11 cellular contexts compared by ENCODE assay signal in genomic region chr2:144471316-144472045, GRCh38. TPM values are rescaled to one million over a fixed set of nuclear protein-coding genes. Genes with fewer than 3 reads are reported as not detected.
DNase-seq lines count a peak whose midpoint lies in the region; ATAC-seq and TF ChIP-seq lines count a peak whose summit lies in the region.
"Had no signal": no experiment of that assay in that cellular context is flagged by ENCODE, and none has a peak within 500 bp of the region (broad histone marks: within the 10 kb centered on the region; RNA-seq: fewer than 3 reads in every experiment).

No MANE protein-coding gene starts in this region.

- no peak for TF ChIP-seq POLR2A in esophagus muscularis mucosa (IDR thresholded peaks at IDR 0.05; ENCODE audit: low read depth)

- intact Hi-C loops in right cardiac atrium (cut with DNase I) = no loop called here
- intact Hi-C loops in esophagus muscularis mucosa (cut with DNase I) = no loop called here

- H3K4me3 ChIP-seq in right cardiac atrium (ENCODE audit: low read length) = no peak overlapping the region
- no peak overlapping the region for H3K4me3 ChIP-seq in esophagus muscularis mucosa

- H3K4me1 ChIP-seq in right cardiac atrium (ENCODE audit: control insufficient read depth, insufficient read depth, low read length) (peaks cover 12% of the 10 kb centered on the region), esophagus muscularis mucosa (peaks cover 3 to 27% (median 16%) of the 10 kb centered on the region in 4 donors)

- H3K9me3 ChIP-seq in right cardiac atrium (ENCODE audit: control insufficient read depth, low read length) (no peaks in the 10 kb centered on the region), esophagus muscularis mucosa (no peaks in the 10 kb centered on the region)

- WGBS in right cardiac atrium = 49% methylated on average over 2 of the region's 2 CpGs
- WGBS in esophagus muscularis mucosa = 63% methylated on average over 2 of the region's 2 CpGs

- H3K27ac ChIP-seq in layer of hippocampus (ENCODE audit: low read depth, low read length) (peak overlapping the region; percentile 81), right cardiac atrium (ENCODE audit: low read length) (no peak overlapping the region), esophagus muscularis mucosa (replicated peaks in 1 of 4) (no peak overlapping the region)
- H3K27ac ChIP-seq: epithelial cell of prostate had no signal

- H3K27me3 ChIP-seq in layer of hippocampus (ENCODE audit: control insufficient read depth, insufficient read depth, low read length) = no peaks in the 10 kb centered on the region
- no peaks in the 10 kb centered on the region for H3K27me3 ChIP-seq in right cardiac atrium (ENCODE audit: control insufficient read depth, insufficient read depth)
- no peaks in the 10 kb centered on the region for H3K27me3 ChIP-seq in esophagus muscularis mucosa

- DNase-seq in NCI-H187 treated with DMSO at 0.1 percent for 48 hours (lab: John Stamatoyannopoulos, UW) (no peak), right cardiac atrium (no peak), esophagus muscularis mucosa (ENCODE audit: extremely low spot score) (no peak)
- DNase-seq in stimulated activated naive CD4-positive, alpha-beta T cell (lab: John Stamatoyannopoulos, UW) = no peak
- DNase-seq: NCI-H2107; stimulated activated CD8-positive, alpha-beta memory T cell treated with anti-CD3 and anti-CD28 coated beads, Interleukin-4, amount 100 ng/mL, for 48 hours had no signal

- H3K36me3 ChIP-seq in esophagus muscularis mucosa = no peaks in the 10 kb centered on the region

- ATAC-seq in GM18508 (IDR thresholded peaks at IDR 0.05; ENCODE audit: insufficient read depth, unreplicated experiment) (peak; percentile 87), GM21576 (IDR thresholded peaks at IDR 0.05; ENCODE audit: unreplicated experiment) (peak; percentile 73), HG03469 (IDR thresholded peaks at IDR 0.05; ENCODE audit: unreplicated experiment) (peak; percentile 55), right cardiac atrium (no peak)

- no peak for TF ChIP-seq EP300 in esophagus muscularis mucosa (IDR thresholded peaks at IDR 0.05)

- no peak for TF ChIP-seq CTCF in esophagus muscularis mucosa (IDR thresholded peaks at IDR 0.05)

RNA-seq across cellular contexts. Expression of gene ZEB2, which starts 48.4 kb away (rescaled TPM):
- total RNA-seq in right cardiac atrium (100 to 1,000 TPM; 132 to 147 (median 141) TPM), esophagus muscularis mucosa (10 to 100 TPM; 41.2 to 68.3 (median 55.7) TPM)
- polyA plus RNA-seq in right cardiac atrium = 40.2 TPM

Comparison
In these comparisons a context has a peak if more than half of its experiments do, and no peak if none do; other contexts are left out.
1. ATAC-seq: peak in GM18508 (single experiment), GM21576 (single experiment) and HG03469 (single experiment); none in right cardiac atrium (0 of 2).